Comparison of ENCODE assay signal across 23 cellular contexts in genomic region chr3:127377801-127378442, GRCh38.
"Had no signal": no experiment of that assay in that cellular context is flagged by ENCODE, and none has a peak within 500 bp of the region (broad histone marks: within the 10 kb centered on the region; RNA-seq: fewer than 3 reads in every experiment).

No MANE protein-coding gene starts in this region.

- H3K9me3 ChIP-seq: gastrocnemius medialis, prostate gland had no signal

- H3K4me1 ChIP-seq: esophagus muscularis mucosa, gastrocnemius medialis, neural progenitor cell, parathyroid adenoma, prostate gland, sigmoid colon had no signal

- H3K27ac ChIP-seq: dorsolateral prefrontal cortex, epithelial cell of prostate, esophagus muscularis mucosa, gastrocnemius medialis, neural progenitor cell, parathyroid adenoma, prostate gland, sigmoid colon, skin epidermis had no signal

- H3K4me3 Mint-ChIP-seq: immature natural killer cell; mesothelial cell of epicardium; natural killer cell treated with Interleukin-12 subunit alpha and Interleukin-12 subunit beta and Interleukin-15 and Interleukin-18, amount 100 ng/mL, for 72 hours; neural progenitor cell had no signal

- H3K79me2 ChIP-seq: parathyroid adenoma had no signal

- H3K36me3 Mint-ChIP-seq: immature natural killer cell; mesothelial cell of epicardium; natural killer cell treated with Interleukin-12 subunit alpha and Interleukin-12 subunit beta and Interleukin-15 and Interleukin-18, amount 100 ng/mL, for 72 hours; neural progenitor cell had no signal

- H3K27ac Mint-ChIP-seq: immature natural killer cell; mesothelial cell of epicardium; natural killer cell treated with Interleukin-12 subunit alpha and Interleukin-12 subunit beta and Interleukin-15 and Interleukin-18, amount 100 ng/mL, for 72 hours; neural progenitor cell had no signal

- H3K27me3 ChIP-seq: dorsolateral prefrontal cortex, neural progenitor cell had no signal

- FAIRE-seq: urothelium cell line had no signal

- DNase-seq: central memory CD4-positive, alpha-beta T cell; cortex of kidney; dorsolateral prefrontal cortex; effector memory CD4-positive, alpha-beta T cell; gastrocnemius medialis; glutamatergic neuron; immature natural killer cell; kidney glomerular epithelial cell; mammary epithelial cell; occipital lobe; sigmoid colon; stimulated activated CD4-positive, alpha-beta T cell treated with anti-CD3 and anti-CD28 coated beads, Interleukin-12 subunit alpha, Interleukin-12 subunit beta, amount 100 ng/mL, for 4 hours; stimulated activated naive CD4-positive, alpha-beta T cell treated with Interleukin-2 at 50 U/mL for 16 hours; trophoblast cell had no signal

- H3K4me1 Mint-ChIP-seq: immature natural killer cell, mesothelial cell of epicardium had no signal

- H3K36me3 ChIP-seq: esophagus muscularis mucosa, gastrocnemius medialis, neural progenitor cell, prostate gland, sigmoid colon had no signal

- H3K4me2 ChIP-seq: neural progenitor cell had no signal

- H3K4me3 ChIP-seq: dorsolateral prefrontal cortex, esophagus muscularis mucosa, gastrocnemius medialis, neural progenitor cell, prostate gland, sigmoid colon, skin epidermis had no signal

- H3K9ac ChIP-seq: neural progenitor cell, parathyroid adenoma had no signal

- H3K9me3 Mint-ChIP-seq: natural killer cell treated with Interleukin-12 subunit alpha and Interleukin-12 subunit beta and Interleukin-15 and Interleukin-18, amount 100 ng/mL, for 72 hours had no signal

- H2AFZ ChIP-seq: neural progenitor cell, parathyroid adenoma had no signal
